ENCODE assay signal across 19 cellular contexts in the genomic region with DNA sequence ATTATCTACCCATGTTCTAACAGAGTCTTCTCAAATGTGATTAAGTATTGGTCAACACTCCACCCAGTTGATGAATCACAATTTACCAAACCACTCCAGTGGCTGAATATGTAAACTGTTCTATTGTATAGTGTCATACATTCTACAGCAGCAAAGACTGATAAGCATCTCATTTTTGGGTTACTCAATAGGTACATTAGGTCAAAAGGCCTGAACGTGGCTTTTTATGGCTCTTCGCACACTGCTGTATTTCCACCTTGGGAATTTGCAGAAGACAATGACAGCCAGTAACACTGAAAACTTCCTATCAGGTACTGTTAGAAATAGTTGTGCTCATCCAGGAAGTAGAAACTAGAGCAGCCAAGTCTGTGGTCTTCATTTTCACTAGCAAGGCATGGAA.
DNase-seq lines count a peak whose midpoint lies in the region; ATAC-seq and TF ChIP-seq lines count a peak whose summit lies in the region.
"Had no signal": no experiment of that assay in that cellular context is flagged by ENCODE, and none has a peak within 500 bp of the region (broad histone marks: within the 10 kb centered on the region; RNA-seq: fewer than 3 reads in every experiment).

No MANE protein-coding gene starts in this region.

- H3K27me3 Mint-ChIP-seq in type B pancreatic cell: no peaks in the 10 kb centered on the region

- no peak for TF ChIP-seq CTCF in foreskin fibroblast (IDR thresholded peaks at IDR 0.05; ENCODE audit: low read depth, low read length)
- no peak for TF ChIP-seq CTCF in type B pancreatic cell (conservative IDR thresholded peaks at IDR 0.05)

- peaks cover 67% of the 10 kb centered on the region for H3K4me1 Mint-ChIP-seq in type B pancreatic cell (ENCODE audit: unreplicated experiment)

- no peak overlapping the region for H3K4me3 ChIP-seq in adipocyte (ENCODE audit: low read length)
- no peak overlapping the region for H3K4me3 ChIP-seq in foreskin fibroblast (ENCODE audit: low read depth in 1 of 2, low read length in 2 of 2)
- H3K4me3 ChIP-seq: ascending aorta; BLaER1 treated with 17β-estradiol and CSF1 and Interleukin-3, amounts not matched to agents 10 nM and 100 nM; gastroesophageal sphincter; HAP-1 had no signal

- peaks cover 50% of the 10 kb centered on the region for H3K4me1 ChIP-seq in adipocyte (ENCODE audit: control insufficient read depth, insufficient read depth, low read length)
- H3K4me1 ChIP-seq: ascending aorta had no signal

- DNase-seq in HT1080 (ENCODE audit: low read depth) (peak; percentile 56), adipocyte (ENCODE audit: low read depth) (peak; percentile 31), foreskin fibroblast (peak; percentile 61 to 70), type B pancreatic cell (ENCODE audit: extremely low spot score, unreplicated experiment) (no peak), hippocampal formation (lab: John Stamatoyannopoulos, UW) (no peak), NCI-H1417 (lab: John Stamatoyannopoulos, UW) (no peak)
- DNase-seq: activated effector memory CD4-positive, alpha-beta T cell treated with Interleukin-2 at 50 U/mL for 16 hours; DND-41; midbrain; NCI-H187 treated with DMSO at 0.1 percent for 48 hours; NCI-H69; occipital lobe; stimulated activated naive CD4-positive, alpha-beta T cell treated with Interleukin-2 at 50 U/mL for 16 hours; SW 1271 had no signal

- H3K36me3 Mint-ChIP-seq in type B pancreatic cell: peaks cover 20% of the 10 kb centered on the region

- H3K36me3 ChIP-seq in adipocyte (ENCODE audit: control insufficient read depth, insufficient read depth, low read length, severe bottlenecking): peaks cover 5% of the 10 kb centered on the region
- H3K36me3 ChIP-seq: HAP-1 had no signal

- H3K9me3 Mint-ChIP-seq in type B pancreatic cell: peaks cover 4% of the 10 kb centered on the region

- no peaks in the 10 kb centered on the region for H3K9me3 ChIP-seq in adipocyte (ENCODE audit: control insufficient read depth, low read length)
- H3K9me3 ChIP-seq: ascending aorta; BLaER1 treated with 17β-estradiol and CSF1 and Interleukin-3, amounts not matched to agents 10 nM and 100 nM; gastroesophageal sphincter; HAP-1 had no signal

- ATAC-seq in HG03565 (IDR thresholded peaks at IDR 0.05; ENCODE audit: unreplicated experiment): no peak
- ATAC-seq: gastroesophageal sphincter had no signal

- peak overlapping the region; percentile 53 for H3K27ac Mint-ChIP-seq in type B pancreatic cell

- no peaks in the 10 kb centered on the region for H3K27me3 ChIP-seq in adipocyte (replicated peaks; ENCODE audit: control insufficient read depth, insufficient read depth, low read length)
- H3K27me3 ChIP-seq: ascending aorta; BLaER1 treated with 17β-estradiol and CSF1 and Interleukin-3, amounts not matched to agents 10 nM and 100 nM; gastroesophageal sphincter had no signal

- H3K4me3 Mint-ChIP-seq in type B pancreatic cell: no peak overlapping the region

- H3K9ac ChIP-seq in adipocyte (ENCODE audit: low read length): no peak overlapping the region
- H3K9ac ChIP-seq: BLaER1 treated with 17β-estradiol and CSF1 and Interleukin-3, amounts not matched to agents 10 nM and 100 nM had no signal

Comparison
In these comparisons a context has a peak if more than half of its experiments do, and no peak if none do; other contexts are left out.
1. DNase-seq: peak in HT1080 (single experiment), adipocyte (single experiment) and foreskin fibroblast (2 of 2); none in type B pancreatic cell (single experiment), hippocampal formation (0 of 2) and NCI-H1417 (0 of 3).